23 cellular contexts compared by ENCODE assay signal in the genomic region with DNA sequence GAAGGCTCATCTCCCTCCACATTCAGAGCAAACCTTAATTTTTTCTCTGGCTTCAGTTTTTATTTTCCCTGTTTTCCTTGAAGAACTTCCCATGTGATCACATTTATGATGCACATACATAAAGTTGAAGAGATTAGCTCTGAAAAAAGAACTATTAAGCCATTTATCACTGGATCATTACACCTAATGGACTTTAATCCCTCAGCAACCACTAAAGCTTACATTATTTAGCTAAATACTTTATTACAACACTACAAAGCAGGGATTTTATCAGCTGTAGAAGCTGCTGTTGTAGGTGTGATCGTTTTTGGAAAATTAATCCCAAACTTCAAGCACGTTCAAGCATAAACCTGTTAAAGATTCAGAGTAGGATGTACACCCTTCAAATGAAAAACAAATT.
"Had no signal": no experiment of that assay in that cellular context is flagged by ENCODE, and none has a peak within 500 bp of the region (broad histone marks: within the 10 kb centered on the region; RNA-seq: fewer than 3 reads in every experiment).

No MANE protein-coding gene starts in this region.

- H3K4me3 ChIP-seq: adrenal gland had no signal

- H3K27ac ChIP-seq: adrenal gland, VCaP had no signal

- H3K9me3 ChIP-seq: adrenal gland had no signal

- FAIRE-seq: bronchial epithelial cell had no signal

- H3K27me3 ChIP-seq: adrenal gland had no signal

- H3K4me1 ChIP-seq: adrenal gland had no signal

- ATAC-seq: activated CD8-positive, alpha-beta T cell treated with anti-CD3 and anti-CD28 coated beads for 36 hours had no signal

- DNase-seq: activated CD4-positive, alpha-beta T cell treated with anti-CD3 and anti-CD28 coated beads, Interleukin-2, amount 50 U/mL, for 1 hour; activated CD4-positive, CD25-positive, alpha-beta regulatory T cell; activated CD8-positive, alpha-beta memory T cell treated with anti-CD3 and anti-CD28 coated beads, Interleukin-2, amount 50 U/mL, for 4 hours; activated CD8-positive, alpha-beta T cell treated with anti-CD3 and anti-CD28 coated beads for 36 hours; activated naive CD4-positive, alpha-beta T cell treated with anti-CD3 and anti-CD28 coated beads, Interleukin-2, amount 50 U/mL, for 16 hours; activated naive CD8-positive, alpha-beta T cell treated with anti-CD3 and anti-CD28 coated beads, Interleukin-2, amount 10 ng/mL, durations not matched to agents 7 days and 5 days; activated T-cell treated with anti-CD3 and anti-CD28 coated beads, Interleukin-2, amount 50 U/mL, for 1 hour; adrenal gland; anterior cingulate cortex; Kasumi-1; KBM-7; NCI-H1048; NCI-H146; NCI-H187 treated with DMSO at 0.1 percent for 48 hours; NCI-H2081 treated with DMSO at 0.1 percent for 48 hours; NCI-H2227 treated with DMSO at 0.1 percent for 48 hours; NCI-H446 treated with DMSO at 0.1 percent for 48 hours; NCI-H524 treated with DMSO at 0.1 percent for 48 hours; NCI-H748 treated with DMSO at 0.1 percent for 48 hours; SIG-M5; T-helper 1 cell had no signal
